Comparison of ENCODE assay signal across 8 cellular contexts in genomic region chrX:136880003-136880451, GRCh38. TPM values are rescaled to one million over a fixed set of nuclear protein-coding genes. Genes with fewer than 3 reads are reported as not detected.
DNase-seq lines count a peak whose midpoint lies in the region; ATAC-seq and TF ChIP-seq lines count a peak whose summit lies in the region.

No MANE protein-coding gene starts in this region.

- H3K4me1 ChIP-seq in esophagus (ENCODE audit: control insufficient read depth in 2 of 2, insufficient read depth in 2 of 2, low read length in 1 of 2), result no peaks in the 10 kb centered on the region

- H3K27me3 ChIP-seq in esophagus (ENCODE audit: control insufficient read depth in 1 of 2, insufficient read depth in 2 of 2, low read length in 2 of 2), result no peaks in the 10 kb centered on the region

- H3K27me3 Mint-ChIP-seq in naive B cell, result no peaks in the 10 kb centered on the region

- H3K27ac Mint-ChIP-seq in naive B cell, result peak overlapping the region; percentile 97 to 99 (median 98)

- no peak for TF ChIP-seq CTCF in LNCaP clone FGC (IDR thresholded peaks at IDR 0.05; ENCODE audit: control insufficient read depth, extremely low read depth, insufficient read depth)

- H3K9me3 Mint-ChIP-seq in naive B cell, result no peaks in the 10 kb centered on the region

- peak overlapping the region; percentile 89 to 100 (median 98) for H3K4me3 Mint-ChIP-seq in naive B cell

- peaks cover 0 to 12% (median 0%) of the 10 kb centered on the region in 3 donors for H3K4me1 Mint-ChIP-seq in naive B cell

- peaks cover 0 to 6% of the 10 kb centered on the region in 2 donors for H3K36me3 ChIP-seq in esophagus (ENCODE audit: control insufficient read depth in 2 of 2, insufficient read depth in 2 of 2, low read length in 1 of 2)

- no peaks in the 10 kb centered on the region for H3K9me3 ChIP-seq in esophagus (ENCODE audit: control insufficient read depth in 2 of 2, insufficient read depth in 1 of 2, low read depth in 1 of 2, low read length in 1 of 2)

- H3K27ac ChIP-seq in esophagus (ENCODE audit: low read depth in 2 of 2, low read length in 1 of 2), result peak overlapping the region; percentile 81 to 91

- WGBS in esophagus, 2 donors, result 0 to 26% methylated on average over 30 to 32 of the region's 32 CpGs

- ATAC-seq in GM21360 (IDR thresholded peaks at IDR 0.05; ENCODE audit: unreplicated experiment) (peak; percentile 24), naive B cell (ENCODE audit: low read depth in 2 of 2) (peak; percentile 35 to 37), HG02970 (IDR thresholded peaks at IDR 0.05; ENCODE audit: low FRiP score, unreplicated experiment) (no peak)

- H3K36me3 Mint-ChIP-seq in naive B cell, result no peaks in the 10 kb centered on the region

- peak; percentile 9 for DNase-seq in Ammon's horn (ENCODE audit: low spot score)
- no peak for DNase-seq in LNCaP clone FGC (ENCODE audit: low read depth)
- DNase-seq in activated CD8-positive, alpha-beta memory T cell treated with anti-CD3 and anti-CD28 coated beads, Interleukin-2, amount 50 U/mL, for 48 hours, result peak; percentile 70
- peak; percentile 38 for DNase-seq in naive B cell
- DNase-seq in ureter (ENCODE audit: low spot score), result peak; percentile 44

- H3K4me3 ChIP-seq in LNCaP clone FGC (ENCODE audit: low read depth, low read length) (peak overlapping the region; percentile 89), esophagus (ENCODE audit: low read depth in 1 of 2, low read length in 2 of 2) (peak overlapping the region; percentile 73 to 76)

RNA-seq across cellular contexts. Expression of gene RBMX, which starts 0.5 kb away (rescaled TPM):
- polyA plus RNA-seq in esophagus (10 to 100 TPM; 56.5 to 80.4 TPM), naive B cell (ENCODE audit: low read depth in 6 of 6) (100 to 1,000 TPM; 168 to 253 (median 209) TPM)
- total RNA-seq in ureter, result 179 TPM
